1 cellular context compared by ENCODE assay signal in genomic region chr3:136070334-136070733, GRCh38.
TF ChIP-seq lines count a peak whose summit lies in the region.

No MANE protein-coding gene starts in this region.

TF ChIP-seq in HepG2, 621 proteins besides CTCF, POLR2A, EP300 and RAD21 (continued from another document):
- TF ChIP-seq AKNA (CRISPR knock-in tag; IDR thresholded peaks at IDR 0.05; ENCODE audit: borderline replicate concordance) (no peak), MZF1 (CRISPR knock-in tag; IDR thresholded peaks at IDR 0.05; ENCODE audit: borderline replicate concordance) (no peak), SAP130 (CRISPR knock-in tag; IDR thresholded peaks at IDR 0.05; ENCODE audit: low read depth) (no peak), ELF3 (CRISPR knock-in tag; IDR thresholded peaks at IDR 0.05) (no peak), GATAD2A (CRISPR knock-in tag; IDR thresholded peaks at IDR 0.05) (no peak), GRHL1 (CRISPR knock-in tag; conservative IDR thresholded peaks at IDR 0.05) (no peak), ZSCAN31 (CRISPR knock-in tag; IDR thresholded peaks at IDR 0.05; ENCODE audit: low read depth) (no peak), TRIM24 (CRISPR knock-in tag; IDR thresholded peaks at IDR 0.05) (no peak), ZFP41 (CRISPR knock-in tag; IDR thresholded peaks at IDR 0.05; ENCODE audit: borderline replicate concordance) (no peak), ZNF775 (CRISPR knock-in tag; IDR thresholded peaks at IDR 0.05; ENCODE audit: borderline replicate concordance) (no peak)
TF ChIP-seq in HepG2: peak in this region for 0.
